ENCODE assay signal across 19 cellular contexts in genomic region chr16:89847056-89847929, GRCh38. TPM values are rescaled to one million over a fixed set of nuclear protein-coding genes. Genes with fewer than 3 reads are reported as not detected.
DNase-seq lines count a peak whose midpoint lies in the region; ATAC-seq and TF ChIP-seq lines count a peak whose summit lies in the region.
"Had no signal": no experiment of that assay in that cellular context is flagged by ENCODE, and none has a peak within 500 bp of the region (broad histone marks: within the 10 kb centered on the region; RNA-seq: fewer than 3 reads in every experiment).

No MANE protein-coding gene starts in this region.

- H3K36me3 ChIP-seq in NT2/D1 (ENCODE audit: insufficient read depth, insufficient read length, low read length): peaks cover 5% of the 10 kb centered on the region
- H3K36me3 ChIP-seq in mucosa of stomach (ENCODE audit: control insufficient read depth, insufficient read depth, low read length): peaks cover 4% of the 10 kb centered on the region
- H3K36me3 ChIP-seq: heart left ventricle, thoracic aorta had no signal

- H3K4me3 Mint-ChIP-seq in chondrocyte (ENCODE audit: unreplicated experiment): no peak overlapping the region
- H3K4me3 Mint-ChIP-seq: B cell had no signal

- peak overlapping the region; percentile 52 for H3K9ac ChIP-seq in NT2/D1 (ENCODE audit: insufficient read length, low read depth)
- H3K9ac ChIP-seq in mucosa of stomach (ENCODE audit: low read length): peak overlapping the region; percentile 3

- no peak overlapping the region for H3K27ac Mint-ChIP-seq in chondrocyte (ENCODE audit: unreplicated experiment)
- H3K27ac Mint-ChIP-seq: B cell had no signal

- DNase-seq in DMS79 treated with DMSO at 0.1 percent for 48 hours (lab: John Stamatoyannopoulos, UW) (peak; percentile 71), NCI-H146 (lab: John Stamatoyannopoulos, UW) (peak; percentile 67), NT2/D1 (ENCODE audit: low read depth, low spot score) (no peak), GM10248 (ENCODE audit: extremely low spot score) (no peak), chondrocyte (ENCODE audit: low spot score) (no peak), NCI-H1048 (lab: John Stamatoyannopoulos, UW) (no peak)
- DNase-seq: activated CD4-positive, alpha-beta T cell treated with anti-CD3 and anti-CD28 coated beads for 48 hours; activated gamma-delta T cell; amygdala; Calu3; GF-D8; mesendoderm; NCI-H187; SW 1271 had no signal

- no peak overlapping the region for H3K4me3 ChIP-seq in NT2/D1 (ENCODE audit: insufficient read length, low read depth)
- no peak overlapping the region for H3K4me3 ChIP-seq in mucosa of stomach (ENCODE audit: low read length)
- H3K4me3 ChIP-seq: heart left ventricle, thoracic aorta had no signal

- no peaks in the 10 kb centered on the region for H3K36me3 Mint-ChIP-seq in chondrocyte (ENCODE audit: low read depth)

- H3K27me3 ChIP-seq in NT2/D1 (ENCODE audit: insufficient read depth, insufficient read length) (no peaks in the 10 kb centered on the region), mucosa of stomach (ENCODE audit: control insufficient read depth, insufficient read depth, low read length) (no peaks in the 10 kb centered on the region)

- POLR2A ChIA-PET in GM10248 (lab: Yijun Ruan, JAX): no interaction called here

- H3K9me3 ChIP-seq in NT2/D1 (ENCODE audit: insufficient read depth, low read length): no peaks in the 10 kb centered on the region
- no peaks in the 10 kb centered on the region for H3K9me3 ChIP-seq in mucosa of stomach (ENCODE audit: control insufficient read depth, low read length)
- H3K9me3 ChIP-seq: heart left ventricle, thoracic aorta had no signal

- H3K9me3 Mint-ChIP-seq in chondrocyte (ENCODE audit: low read depth): no peaks in the 10 kb centered on the region

- peaks cover 9% of the 10 kb centered on the region for H3K4me1 Mint-ChIP-seq in chondrocyte (ENCODE audit: low read depth)

- no peak for ATAC-seq in GM21737 (IDR thresholded peaks at IDR 0.05; ENCODE audit: unreplicated experiment)

- TF ChIP-seq CTCF in GM10248 (IDR thresholded peaks at IDR 0.05; ENCODE audit: control extremely low read depth, extremely low read depth, low read depth, missing control alignments) (no peak), chondrocyte (IDR thresholded peaks at IDR 0.05) (no peak)

- CTCF ChIA-PET in GM10248 (lab: Yijun Ruan, JAX): interaction anchor here (0.7 kb wide), 1 partner anchor 13 kb away, joined by 3 read pairs; no protein-coding TSS in a partner anchor

- H3K4me1 ChIP-seq in NT2/D1 (ENCODE audit: insufficient read depth, insufficient read length) (peaks cover 15% of the 10 kb centered on the region), mucosa of stomach (ENCODE audit: control insufficient read depth, insufficient read depth, low read length) (peaks cover 26% of the 10 kb centered on the region)

- no peaks in the 10 kb centered on the region for H3K27me3 Mint-ChIP-seq in chondrocyte (ENCODE audit: low read depth)

RNA-seq across cellular contexts. Expression of gene SPIRE2, which starts 19.0 kb away (rescaled TPM):
- 1.4 to 3.2 TPM (median 1.4 TPM) in 3 replicates for total RNA-seq in chondrocyte

RNA-seq across cellular contexts. Expression of gene TCF25, which starts 26.1 kb away (rescaled TPM):
- total RNA-seq in chondrocyte: 200 to 237 TPM (median 212 TPM) in 3 replicates

RNA-seq across cellular contexts. Expression of gene FANCA, which starts 30.8 kb away (rescaled TPM):
- total RNA-seq in chondrocyte: 5.9 to 20.2 TPM (median 6.5 TPM) in 3 replicates

Comparison
In these comparisons a context has a peak if more than half of its experiments do, and no peak if none do; other contexts are left out.
1. DNase-seq: peak in DMS79 treated with DMSO at 0.1 percent for 48 hours (single experiment) and NCI-H146 (single experiment); none in NT2/D1 (single experiment), GM10248 (single experiment), chondrocyte (single experiment) and NCI-H1048 (single experiment).